ENCODE assay signal across 8 cellular contexts in the genomic region with DNA sequence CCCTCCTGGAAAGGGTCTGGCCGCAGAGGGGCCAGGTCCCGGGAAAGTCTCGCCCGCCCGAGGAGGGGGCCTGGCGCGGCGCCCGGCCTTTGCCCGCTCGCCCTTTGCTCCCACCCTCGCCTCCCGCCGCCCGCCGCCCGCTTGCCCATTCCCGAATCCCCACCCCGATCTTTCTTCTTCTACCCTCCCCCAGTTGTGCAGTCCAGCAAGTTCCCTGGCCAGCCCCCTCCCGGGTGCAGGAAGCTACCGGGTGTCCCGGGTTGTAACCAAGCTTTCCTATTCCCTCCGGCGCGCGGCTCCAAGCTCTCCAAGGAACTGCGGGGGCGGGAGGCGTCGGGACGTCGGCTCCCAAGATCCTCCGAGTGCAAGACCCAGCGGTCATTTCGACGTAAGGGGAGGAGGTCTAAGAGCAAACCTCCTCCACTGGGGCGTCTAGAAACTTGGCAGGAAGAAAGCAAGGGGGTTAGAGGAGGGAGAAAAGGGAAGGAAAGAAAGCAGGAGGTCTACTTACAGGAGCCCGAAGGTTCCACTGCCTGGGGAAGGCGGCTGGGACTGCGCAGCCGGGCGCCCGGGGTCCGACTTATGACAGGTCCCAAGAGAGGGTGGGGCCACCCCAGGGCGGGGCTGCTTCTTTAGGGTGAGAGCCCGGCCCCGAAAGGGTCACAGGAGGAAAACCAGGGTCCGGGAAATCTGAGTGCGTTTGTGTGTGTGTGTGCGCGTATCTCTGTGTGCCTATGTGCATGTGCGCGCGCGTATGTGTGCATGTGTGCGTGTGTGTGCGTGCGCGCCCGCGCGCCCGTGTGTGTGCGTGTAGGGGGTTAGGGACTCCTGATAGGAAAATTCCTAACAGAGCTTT. TPM values are rescaled to one million over a fixed set of nuclear protein-coding genes. Genes with fewer than 3 reads are reported as not detected.
A peak's percentile ranks its signal among the peaks of the same experiment; 100 is the strongest.
DNase-seq lines count a peak whose midpoint lies in the region; ATAC-seq, FAIRE-seq and TF ChIP-seq lines count a peak whose summit lies in the region.

A gene (minus strand): TSS at position 556 of the 856 bp plus-strand sequence. CDS start 2,225 bp downstream, outside the sequence.

- FAIRE-seq in GM12892 (lab: Jason Lieb, UNC) = no peak

- peak within 1 kb of the TSS in 1 of 2 experiments; percentile 33 for H2BK12ac ChIP-seq in mesenchymal stem cell (ENCODE audit: low read length in 2 of 2)

- H2BK15ac ChIP-seq in mesenchymal stem cell (ENCODE audit: low read depth, poor library complexity, severe bottlenecking) = no peak within 1 kb of the TSS

- H2AFZ ChIP-seq in mesenchymal stem cell (ENCODE audit: low read depth, low read length) = peak within 1 kb of the TSS; percentile 43

- peak within 1 kb of the TSS; percentile 14 for H2AK5ac ChIP-seq in mesenchymal stem cell (ENCODE audit: low read length, severe bottlenecking)

- H3K4me3 ChIP-seq in mesenchymal stem cell (ENCODE audit: insufficient read depth in 1 of 2, low read depth in 1 of 2, low read length in 2 of 2) = peak within 1 kb of the TSS; percentile 65 to 87

- H3K4me2 ChIP-seq in mesenchymal stem cell (ENCODE audit: low read length, poor library complexity, severe bottlenecking) = peak within 1 kb of the TSS; percentile 81

- peaks cover 39% of the 10 kb centered on the region for H3K27me3 Mint-ChIP-seq in activated CD8-positive, alpha-beta T cell treated with anti-CD3 and anti-CD28 coated beads, Interleukin-2, amount 10 ng/mL, durations not matched to agents 7 days and 5 days (ENCODE audit: low read depth)
- peaks cover 45% of the 10 kb centered on the region for H3K27me3 Mint-ChIP-seq in stimulated activated naive CD8-positive, alpha-beta T cell treated with anti-CD3 and anti-CD28 coated beads, Interleukin-15, Interleukin-2, amounts not matched to agents 100 ng/mL and 50 ng/mL, for 24 hours

- H3K4ac ChIP-seq in mesenchymal stem cell (ENCODE audit: low read depth in 1 of 2, low read length in 2 of 2) = peak within 1 kb of the TSS; percentile 60 to 73

- CTCF ChIA-PET in activated CD8-positive, alpha-beta T cell treated with anti-CD3 and anti-CD28 coated beads, Interleukin-2, amount 10 ng/mL, durations not matched to agents 7 days and 5 days (lab: Charles Lee) = interaction anchor here (0.6 to 3.3 kb wide), 7 partner anchors 15 to 1145 kb away, joined by 3 to 28 read pairs (median 3); no protein-coding TSS in a partner anchor

- TF ChIP-seq CTCF in 22Rv1 (IDR thresholded peaks at IDR 0.05) = no peak

- peaks cover 6% of the 10 kb centered on the region for H3K79me1 ChIP-seq in mesenchymal stem cell (replicated peaks; ENCODE audit: low read length, poor library complexity, severe bottlenecking)

- peak; percentile 33 for DNase-seq in GM12892 (ENCODE audit: insufficient read length)
- DNase-seq in NCI-H1048 (lab: John Stamatoyannopoulos, UW) = peak; percentile 24
- DNase-seq in activated CD8-positive, alpha-beta T cell treated with anti-CD3 and anti-CD28 coated beads, Interleukin-2, amount 10 ng/mL, durations not matched to agents 7 days and 5 days = peak; percentile 30
- DNase-seq in epithelial cell of prostate (ENCODE audit: low read depth, low spot score) = no peak
- peak; percentile 92 for DNase-seq in mesenchymal stem cell
- no peak for DNase-seq in SKM-1 (lab: John Stamatoyannopoulos, UW; ENCODE audit: unreplicated experiment)

- H2BK120ac ChIP-seq in mesenchymal stem cell (ENCODE audit: low read depth, low read length) = peak within 1 kb of the TSS; percentile 83

- ATAC-seq in activated CD8-positive, alpha-beta T cell treated with anti-CD3 and anti-CD28 coated beads, Interleukin-2, amount 10 ng/mL, durations not matched to agents 7 days and 5 days = peak; percentile 48

- H3K36me3 Mint-ChIP-seq in activated CD8-positive, alpha-beta T cell treated with anti-CD3 and anti-CD28 coated beads, Interleukin-2, amount 10 ng/mL, durations not matched to agents 7 days and 5 days (ENCODE audit: low read depth) = no peaks in the 10 kb centered on the region
- no peaks in the 10 kb centered on the region for H3K36me3 Mint-ChIP-seq in stimulated activated naive CD8-positive, alpha-beta T cell treated with anti-CD3 and anti-CD28 coated beads, Interleukin-15, Interleukin-2, amounts not matched to agents 100 ng/mL and 50 ng/mL, for 24 hours (ENCODE audit: low read depth)

- TF ChIP-seq POLR2A in GM12892 (IDR thresholded peaks at IDR 0.05; ENCODE audit: low read depth, low read length) = no peak

- H3K36me3 ChIP-seq in mesenchymal stem cell (ENCODE audit: control insufficient read depth in 1 of 2, insufficient read depth in 2 of 2, low read depth in 1 of 2, low read length in 2 of 2) = peaks cover 12 to 21% of the 10 kb centered on the region in 2 experiments

- H3K27me3 ChIP-seq in mesenchymal stem cell (ENCODE audit: control insufficient read depth in 1 of 2, insufficient read depth in 1 of 2, low read length in 2 of 2) = no peaks in the 10 kb centered on the region

- H3K4me1 ChIP-seq in mesenchymal stem cell (ENCODE audit: control insufficient read depth, insufficient read depth, low read depth, low read length) = peaks cover 6% of the 10 kb centered on the region

- H3K27ac ChIP-seq in 22Rv1 = peak within 1 kb of the TSS; percentile 93
- peak within 1 kb of the TSS; percentile 69 for H3K27ac ChIP-seq in epithelial cell of prostate
- peak within 1 kb of the TSS; percentile 63 for H3K27ac ChIP-seq in mesenchymal stem cell (ENCODE audit: low read length, poor library complexity, severe bottlenecking)

- H3K9me3 Mint-ChIP-seq in activated CD8-positive, alpha-beta T cell treated with anti-CD3 and anti-CD28 coated beads, Interleukin-2, amount 10 ng/mL, durations not matched to agents 7 days and 5 days (ENCODE audit: insufficient read depth) = no peaks in the 10 kb centered on the region
- no peaks in the 10 kb centered on the region for H3K9me3 Mint-ChIP-seq in stimulated activated naive CD8-positive, alpha-beta T cell treated with anti-CD3 and anti-CD28 coated beads, Interleukin-15, Interleukin-2, amounts not matched to agents 100 ng/mL and 50 ng/mL, for 24 hours

- 15% methylated on average over 56 of the region's 64 CpGs for WGBS in mesenchymal stem cell

- no peak within 1 kb of the TSS for H3K14ac ChIP-seq in mesenchymal stem cell (ENCODE audit: low read length in 2 of 2)

- H3K4me3 Mint-ChIP-seq in activated CD8-positive, alpha-beta T cell treated with anti-CD3 and anti-CD28 coated beads, Interleukin-2, amount 10 ng/mL, durations not matched to agents 7 days and 5 days = peak within 1 kb of the TSS; percentile 74
- H3K4me3 Mint-ChIP-seq in stimulated activated naive CD8-positive, alpha-beta T cell treated with anti-CD3 and anti-CD28 coated beads, Interleukin-15, Interleukin-2, amounts not matched to agents 100 ng/mL and 50 ng/mL, for 24 hours = peak within 1 kb of the TSS; percentile 84

- peak within 1 kb of the TSS; percentile 88 for H3K9ac ChIP-seq in mesenchymal stem cell (ENCODE audit: low read length)

- peak within 1 kb of the TSS; percentile 59 for H4K8ac ChIP-seq in mesenchymal stem cell (ENCODE audit: low read length)

- H3K9me3 ChIP-seq in mesenchymal stem cell (ENCODE audit: control insufficient read depth, low read length) = no peaks in the 10 kb centered on the region

- no peak within 1 kb of the TSS for H2BK5ac ChIP-seq in mesenchymal stem cell (ENCODE audit: low read depth, low read length, poor library complexity, severe bottlenecking)

- H3K27ac Mint-ChIP-seq in activated CD8-positive, alpha-beta T cell treated with anti-CD3 and anti-CD28 coated beads, Interleukin-2, amount 10 ng/mL, durations not matched to agents 7 days and 5 days = peak within 1 kb of the TSS; percentile 34
- H3K27ac Mint-ChIP-seq in stimulated activated naive CD8-positive, alpha-beta T cell treated with anti-CD3 and anti-CD28 coated beads, Interleukin-15, Interleukin-2, amounts not matched to agents 100 ng/mL and 50 ng/mL, for 24 hours = no peak within 1 kb of the TSS

- H3K23ac ChIP-seq in mesenchymal stem cell (ENCODE audit: low read length in 2 of 2) = no peak within 1 kb of the TSS

- H3K4me1 Mint-ChIP-seq in activated CD8-positive, alpha-beta T cell treated with anti-CD3 and anti-CD28 coated beads, Interleukin-2, amount 10 ng/mL, durations not matched to agents 7 days and 5 days (ENCODE audit: low read depth) = peaks cover 22% of the 10 kb centered on the region
- H3K4me1 Mint-ChIP-seq in stimulated activated naive CD8-positive, alpha-beta T cell treated with anti-CD3 and anti-CD28 coated beads, Interleukin-15, Interleukin-2, amounts not matched to agents 100 ng/mL and 50 ng/mL, for 24 hours (ENCODE audit: low read depth) = peaks cover 13% of the 10 kb centered on the region

- H4K91ac ChIP-seq in mesenchymal stem cell (ENCODE audit: low read length) = peak within 1 kb of the TSS; percentile 52

- POLR2A ChIA-PET in activated CD8-positive, alpha-beta T cell treated with anti-CD3 and anti-CD28 coated beads, Interleukin-2, amount 10 ng/mL, durations not matched to agents 7 days and 5 days (lab: Charles Lee) = no interaction called here

- peak within 1 kb of the TSS; percentile 62 to 74 for H3K18ac ChIP-seq in mesenchymal stem cell (ENCODE audit: low read depth in 1 of 2, low read length in 2 of 2)

RNA-seq across cellular contexts. Expression of the gene that starts here (rescaled TPM):
- polyA plus RNA-seq in GM12892 (2012; ENCODE audit: missing spikeins) = 18.8 TPM
- not detected for total RNA-seq in activated CD8-positive, alpha-beta T cell treated with anti-CD3 and anti-CD28 coated beads, Interleukin-2, amount 10 ng/mL, durations not matched to agents 7 days and 5 days
- 48.4 TPM for polyA plus RNA-seq in mesenchymal stem cell (2013, experiment 1 of 2)
- polyA plus RNA-seq in mesenchymal stem cell (2013, experiment 2 of 2) = 49.3 TPM

Comparison
In these comparisons a context has a peak if more than half of its experiments do, and no peak if none do; other contexts are left out.
1. Peak in DNase-seq and ATAC-seq in activated CD8-positive, alpha-beta T cell treated with anti-CD3 and anti-CD28 coated beads, Interleukin-2, amount 10 ng/mL, durations not matched to agents 7 days and 5 days; RNA of the gene not detected or under 1 TPM.
2. DNase-seq: peak in GM12892 (single experiment), NCI-H1048 (single experiment) and mesenchymal stem cell (single experiment); none in epithelial cell of prostate (single experiment) and SKM-1 (single experiment).
3. Peak in every context shown above with its lines, with median percentiles within 50 percentile points of each other: H3K27ac ChIP-seq.